Comparison of ENCODE assay signal across 23 cellular contexts in the genomic region with DNA sequence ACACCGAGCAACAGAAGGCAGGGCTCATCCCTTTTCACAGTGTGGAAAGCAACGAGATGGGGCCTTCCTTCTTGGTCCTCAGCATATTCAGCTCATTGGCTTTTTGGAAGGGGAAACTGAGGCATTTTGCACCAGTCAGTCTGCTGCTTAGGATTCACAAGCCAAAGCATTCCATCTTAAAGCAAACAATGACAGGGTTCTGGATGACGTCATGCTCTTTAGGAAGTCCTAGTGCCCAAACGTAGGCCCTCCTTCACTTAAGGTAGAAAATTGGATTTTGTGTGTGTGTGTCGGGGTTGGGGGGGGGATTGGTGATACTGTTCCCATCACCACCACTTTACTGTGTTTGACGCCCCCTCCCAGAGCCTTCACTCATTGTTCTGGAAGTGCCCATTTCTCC.
"Had no signal": no experiment of that assay in that cellular context is flagged by ENCODE, and none has a peak within 500 bp of the region (broad histone marks: within the 10 kb centered on the region; RNA-seq: fewer than 3 reads in every experiment).

No MANE protein-coding gene starts in this region.

- H3K27ac ChIP-seq: left lung, lower lobe of right lung, pancreas, prostate gland, tibial nerve, uterus had no signal

- H3K4me2 ChIP-seq: smooth muscle cell had no signal

- H3K36me3 ChIP-seq: left lung, lower lobe of right lung, pancreas, prostate gland, tibial nerve, uterus had no signal

- H3K9me3 ChIP-seq: lower lobe of right lung, pancreas, prostate gland, tibial nerve, uterus had no signal

- H3K27me3 ChIP-seq: left lung, pancreas, tibial nerve, uterus had no signal

- DNase-seq: hippocampal formation; kidney; left colon; left lung; lower lobe of right lung; mammary epithelial cell; mesenchymal stem cell; naive thymus-derived CD8-positive, alpha-beta T cell; pancreas; posterior cingulate gyrus; retina; right cardiac atrium; stimulated activated CD4-positive, alpha-beta T cell treated with anti-CD3 and anti-CD28 coated beads, Interleukin-1b, Interleukin-23, amount 100 ng/mL, for 48 hours; stimulated activated CD4-positive, alpha-beta T cell treated with anti-CD3 and anti-CD28 coated beads, Interleukin-2, amount 100 ng/mL, for 48 hours; stimulated activated CD4-positive, alpha-beta T cell treated with anti-CD3 and anti-CD28 coated beads, Interleukin-4, amount 100 ng/mL, for 4 hours; stimulated activated CD8-positive, alpha-beta memory T cell treated with anti-CD3 and anti-CD28 coated beads, Interleukin-4, amount 100 ng/mL, for 48 hours; stimulated activated naive CD4-positive, alpha-beta T cell treated with Interleukin-2 at 50 U/mL for 16 hours; stimulated activated naive CD8-positive, alpha-beta T cell treated with anti-CD3 and anti-CD28 coated beads, Interleukin-15, amount 100 ng/mL, for 72 hours; uterus had no signal

- H3K4me3 ChIP-seq: left lung, lower lobe of right lung, pancreas, prostate gland, smooth muscle cell, tibial nerve, uterus had no signal

- FAIRE-seq: kidney, pancreas had no signal

- H3K4me1 ChIP-seq: left lung, lower lobe of right lung, pancreas, prostate gland, tibial nerve, uterus had no signal

- ATAC-seq: left colon; left lung; lower lobe of right lung; naive thymus-derived CD8-positive, alpha-beta T cell; pancreas; right cardiac atrium; stimulated activated memory B cell treated with anti-CD40 and anti-IgM and Interleukin-4, amounts not matched to agents 10 μg/mL and 1 μg/mL and 100 μg/mL, for 72 hours; stimulated activated naive CD8-positive, alpha-beta T cell treated with anti-CD3 and anti-CD28 coated beads, Interleukin-15, amount 100 ng/mL, for 72 hours had no signal
